ENCODE assay signal across 8 cellular contexts in genomic region chr19:1861599-1862031, GRCh38. TPM values are rescaled to one million over a fixed set of nuclear protein-coding genes. Genes with fewer than 3 reads are reported as not detected.
DNase-seq lines count a peak whose midpoint lies in the region; ATAC-seq lines count a peak whose summit lies in the region.

No MANE protein-coding gene starts in this region.

- intact Hi-C loops in activated T-helper 2 cell treated with anti-CD3 and anti-CD28 coated beads, Interferon-gamma antibody, Interleukin-2, Interleukin-4, amounts not matched to agents 10 μg/mL and 5 μg/mL and 100 μg/mL, durations not matched to agents 14 hours and 24 hours and 36 hours (cut with micrococcal nuclease): no loop called here

- no peaks in the 10 kb centered on the region for H3K36me3 Mint-ChIP-seq in activated CD4-positive, alpha-beta T cell treated with anti-CD3 and anti-CD28 coated beads, Interleukin-2, amount 10 ng/mL, durations not matched to agents 7 days and 5 days (ENCODE audit: low read depth)
- H3K36me3 Mint-ChIP-seq in activated T-helper 2 cell treated with anti-CD3 and anti-CD28 coated beads, Interferon-gamma antibody, Interleukin-2, Interleukin-4, amounts not matched to agents 10 μg/mL and 5 μg/mL and 100 μg/mL, durations not matched to agents 14 hours and 24 hours and 36 hours (ENCODE audit: low read depth): no peaks in the 10 kb centered on the region

- no peaks in the 10 kb centered on the region for H3K9me3 Mint-ChIP-seq in activated CD4-positive, alpha-beta T cell treated with anti-CD3 and anti-CD28 coated beads, Interleukin-2, amount 10 ng/mL, durations not matched to agents 7 days and 5 days
- H3K9me3 Mint-ChIP-seq in activated T-helper 2 cell treated with anti-CD3 and anti-CD28 coated beads, Interferon-gamma antibody, Interleukin-2, Interleukin-4, amounts not matched to agents 10 μg/mL and 5 μg/mL and 100 μg/mL, durations not matched to agents 14 hours and 24 hours and 36 hours: no peaks in the 10 kb centered on the region

- POLR2A ChIA-PET in activated CD4-positive, alpha-beta T cell treated with anti-CD3 and anti-CD28 coated beads, Interleukin-2, amount 10 ng/mL, durations not matched to agents 7 days and 5 days (lab: Charles Lee): no interaction called here

- peaks cover 49% of the 10 kb centered on the region for H3K4me1 Mint-ChIP-seq in activated CD4-positive, alpha-beta T cell treated with anti-CD3 and anti-CD28 coated beads, Interleukin-2, amount 10 ng/mL, durations not matched to agents 7 days and 5 days
- H3K4me1 Mint-ChIP-seq in activated T-helper 2 cell treated with anti-CD3 and anti-CD28 coated beads, Interferon-gamma antibody, Interleukin-2, Interleukin-4, amounts not matched to agents 10 μg/mL and 5 μg/mL and 100 μg/mL, durations not matched to agents 14 hours and 24 hours and 36 hours (ENCODE audit: low read depth): peaks cover 12% of the 10 kb centered on the region

- ATAC-seq in HG03342 (IDR thresholded peaks at IDR 0.05; ENCODE audit: unreplicated experiment): no peak
- ATAC-seq in HG03139 (IDR thresholded peaks at IDR 0.05; ENCODE audit: unreplicated experiment): no peak

- DNase-seq in activated CD4-positive, alpha-beta T cell treated with anti-CD3 and anti-CD28 coated beads, Interleukin-2, amount 10 ng/mL, durations not matched to agents 7 days and 5 days: no peak
- DNase-seq in activated CD4-positive, alpha-beta T cell treated with anti-CD3 and anti-CD28 coated beads for 4 hours: no peak
- no peak for DNase-seq in activated T-helper 2 cell treated with anti-CD3 and anti-CD28 coated beads, Interferon-gamma antibody, Interleukin-2, Interleukin-4, amounts not matched to agents 10 μg/mL and 5 μg/mL and 100 μg/mL, durations not matched to agents 14 hours and 24 hours and 36 hours (ENCODE audit: low spot score)
- DNase-seq in iris pigment epithelial cell (ENCODE audit: low read depth) (peak; percentile 42), substantia nigra (lab: John Stamatoyannopoulos, UW) (no peak), kidney glomerular epithelial cell (lab: John Stamatoyannopoulos, UW) (no peak)

- peak overlapping the region; percentile 51 for H3K27ac ChIP-seq in substantia nigra (ENCODE audit: low read depth, low read length, poor library complexity, severe bottlenecking)

- peak overlapping the region; percentile 94 for H3K4me3 Mint-ChIP-seq in activated CD4-positive, alpha-beta T cell treated with anti-CD3 and anti-CD28 coated beads, Interleukin-2, amount 10 ng/mL, durations not matched to agents 7 days and 5 days
- H3K4me3 Mint-ChIP-seq in activated T-helper 2 cell treated with anti-CD3 and anti-CD28 coated beads, Interferon-gamma antibody, Interleukin-2, Interleukin-4, amounts not matched to agents 10 μg/mL and 5 μg/mL and 100 μg/mL, durations not matched to agents 14 hours and 24 hours and 36 hours (ENCODE audit: low read depth): peak overlapping the region; percentile 96

- H3K27ac Mint-ChIP-seq in activated CD4-positive, alpha-beta T cell treated with anti-CD3 and anti-CD28 coated beads, Interleukin-2, amount 10 ng/mL, durations not matched to agents 7 days and 5 days: peak overlapping the region; percentile 72
- peak overlapping the region; percentile 21 for H3K27ac Mint-ChIP-seq in activated T-helper 2 cell treated with anti-CD3 and anti-CD28 coated beads, Interferon-gamma antibody, Interleukin-2, Interleukin-4, amounts not matched to agents 10 μg/mL and 5 μg/mL and 100 μg/mL, durations not matched to agents 14 hours and 24 hours and 36 hours

- CTCF ChIA-PET in activated CD4-positive, alpha-beta T cell treated with anti-CD3 and anti-CD28 coated beads, Interleukin-2, amount 10 ng/mL, durations not matched to agents 7 days and 5 days (lab: Charles Lee): no interaction called here

- no peaks in the 10 kb centered on the region for H3K27me3 Mint-ChIP-seq in activated CD4-positive, alpha-beta T cell treated with anti-CD3 and anti-CD28 coated beads, Interleukin-2, amount 10 ng/mL, durations not matched to agents 7 days and 5 days
- no peaks in the 10 kb centered on the region for H3K27me3 Mint-ChIP-seq in activated T-helper 2 cell treated with anti-CD3 and anti-CD28 coated beads, Interferon-gamma antibody, Interleukin-2, Interleukin-4, amounts not matched to agents 10 μg/mL and 5 μg/mL and 100 μg/mL, durations not matched to agents 14 hours and 24 hours and 36 hours (ENCODE audit: low read depth)

RNA-seq across cellular contexts. Expression of gene KLF16, which starts 1.8 kb away (rescaled TPM):
- total RNA-seq in activated CD4-positive, alpha-beta T cell treated with anti-CD3 and anti-CD28 coated beads, Interleukin-2, amount 10 ng/mL, durations not matched to agents 7 days and 5 days: 10 to 100 TPM; 24.0 to 25.5 TPM
- 31.2 and 32.1 TPM in 2 replicates for total RNA-seq in activated T-helper 2 cell treated with anti-CD3 and anti-CD28 coated beads, Interferon-gamma antibody, Interleukin-2, Interleukin-4, amounts not matched to agents 10 μg/mL and 5 μg/mL and 100 μg/mL, durations not matched to agents 14 hours and 24 hours and 36 hours

RNA-seq across cellular contexts. Expression of gene REXO1, which starts 13.3 kb away (rescaled TPM):
- 10 to 100 TPM; 44.2 to 54.7 TPM for total RNA-seq in activated CD4-positive, alpha-beta T cell treated with anti-CD3 and anti-CD28 coated beads, Interleukin-2, amount 10 ng/mL, durations not matched to agents 7 days and 5 days
- total RNA-seq in activated T-helper 2 cell treated with anti-CD3 and anti-CD28 coated beads, Interferon-gamma antibody, Interleukin-2, Interleukin-4, amounts not matched to agents 10 μg/mL and 5 μg/mL and 100 μg/mL, durations not matched to agents 14 hours and 24 hours and 36 hours: 55.2 and 56.6 TPM in 2 replicates

RNA-seq across cellular contexts. Expression of gene ABHD17A, which starts 23.7 kb away (rescaled TPM):
- 100 to 1,000 TPM; 180 TPM for total RNA-seq in activated CD4-positive, alpha-beta T cell treated with anti-CD3 and anti-CD28 coated beads, Interleukin-2, amount 10 ng/mL, durations not matched to agents 7 days and 5 days
- 100 and 102 TPM in 2 replicates for total RNA-seq in activated T-helper 2 cell treated with anti-CD3 and anti-CD28 coated beads, Interferon-gamma antibody, Interleukin-2, Interleukin-4, amounts not matched to agents 10 μg/mL and 5 μg/mL and 100 μg/mL, durations not matched to agents 14 hours and 24 hours and 36 hours

RNA-seq across cellular contexts. Expression of gene ADAT3, which starts 43.6 kb away (rescaled TPM):
- total RNA-seq in activated CD4-positive, alpha-beta T cell treated with anti-CD3 and anti-CD28 coated beads, Interleukin-2, amount 10 ng/mL, durations not matched to agents 7 days and 5 days: 10 to 100 TPM; 10.6 to 13.3 TPM
- 9.1 and 9.9 TPM in 2 replicates for total RNA-seq in activated T-helper 2 cell treated with anti-CD3 and anti-CD28 coated beads, Interferon-gamma antibody, Interleukin-2, Interleukin-4, amounts not matched to agents 10 μg/mL and 5 μg/mL and 100 μg/mL, durations not matched to agents 14 hours and 24 hours and 36 hours

RNA-seq across cellular contexts. Expression of gene SCAMP4, which starts 43.6 kb away (rescaled TPM):
- 10 to 100 TPM; 27.5 to 37.9 TPM for total RNA-seq in activated CD4-positive, alpha-beta T cell treated with anti-CD3 and anti-CD28 coated beads, Interleukin-2, amount 10 ng/mL, durations not matched to agents 7 days and 5 days
- 35.9 and 37.9 TPM in 2 replicates for total RNA-seq in activated T-helper 2 cell treated with anti-CD3 and anti-CD28 coated beads, Interferon-gamma antibody, Interleukin-2, Interleukin-4, amounts not matched to agents 10 μg/mL and 5 μg/mL and 100 μg/mL, durations not matched to agents 14 hours and 24 hours and 36 hours
